8 cellular contexts compared by ENCODE assay signal in genomic region chr16:2968368-2968737, GRCh38. TPM values are rescaled to one million over a fixed set of nuclear protein-coding genes. Genes with fewer than 3 reads are reported as not detected.
DNase-seq lines count a peak whose midpoint lies in the region; ATAC-seq, FAIRE-seq and TF ChIP-seq lines count a peak whose summit lies in the region.

No MANE protein-coding gene starts in this region.

- H3K27ac Mint-ChIP-seq in central memory CD8-positive, alpha-beta T cell (ENCODE audit: low read depth), result no peak overlapping the region
- no peak overlapping the region for H3K27ac Mint-ChIP-seq in osteocyte (ENCODE audit: unreplicated experiment)

- DNase-seq in NCI-H1694 (lab: John Stamatoyannopoulos, UW) (peak; percentile 43), osteocyte (ENCODE audit: extremely low spot score, unreplicated experiment) (no peak), ecto neural progenitor cell (ENCODE audit: low spot score) (no peak), superior temporal gyrus (ENCODE audit: extremely low spot score) (no peak), GM12892 (ENCODE audit: insufficient read length) (no peak), DMS114 treated with DMSO at 0.1 percent for 48 hours (lab: John Stamatoyannopoulos, UW; ENCODE audit: unreplicated experiment) (no peak)
- DNase-seq in central memory CD8-positive, alpha-beta T cell (ENCODE audit: low spot score in 2 of 2), result no peak

- H3K36me3 Mint-ChIP-seq in central memory CD8-positive, alpha-beta T cell (ENCODE audit: insufficient read depth), result peaks cover 3% of the 10 kb centered on the region
- no peaks in the 10 kb centered on the region for H3K36me3 Mint-ChIP-seq in osteocyte (ENCODE audit: unreplicated experiment)

- peaks cover 35% of the 10 kb centered on the region for H3K27me3 Mint-ChIP-seq in central memory CD8-positive, alpha-beta T cell
- H3K27me3 Mint-ChIP-seq in osteocyte (ENCODE audit: unreplicated experiment), result peaks cover 5% of the 10 kb centered on the region

- no peaks in the 10 kb centered on the region for H3K9me3 Mint-ChIP-seq in central memory CD8-positive, alpha-beta T cell
- H3K9me3 Mint-ChIP-seq in osteocyte (ENCODE audit: unreplicated experiment), result no peaks in the 10 kb centered on the region

- ATAC-seq in central memory CD8-positive, alpha-beta T cell (replicated peaks; ENCODE audit: extremely low read depth, poor library complexity, severe bottlenecking), result no peak

- H3K4me1 Mint-ChIP-seq in central memory CD8-positive, alpha-beta T cell, result peaks cover 26% of the 10 kb centered on the region
- peaks cover 22% of the 10 kb centered on the region for H3K4me1 Mint-ChIP-seq in osteocyte (ENCODE audit: unreplicated experiment)

- peak overlapping the region; percentile 70 for H3K4me3 Mint-ChIP-seq in central memory CD8-positive, alpha-beta T cell
- peak overlapping the region; percentile 68 for H3K4me3 Mint-ChIP-seq in osteocyte (ENCODE audit: unreplicated experiment)

- TF ChIP-seq CTCF in osteocyte (IDR thresholded peaks at IDR 0.05), result no peak

- FAIRE-seq in GM12892 (lab: Jason Lieb, UNC), result no peak

- no peak for TF ChIP-seq POLR2A in GM12892 (IDR thresholded peaks at IDR 0.05; ENCODE audit: low read depth, low read length)

- H3K4me3 ChIP-seq in GM08714 (ENCODE audit: low read length), result peak overlapping the region; percentile 23; the same call in 1 of the 2 replicates

RNA-seq across cellular contexts. Expression of gene PAQR4, which starts 0.8 kb away (rescaled TPM):
- total RNA-seq in osteocyte, result 8.4 and 11.9 TPM in 2 replicates
- polyA plus RNA-seq in GM12892 (2012; ENCODE audit: missing spikeins), result 9.3 TPM

RNA-seq across cellular contexts. Expression of gene KREMEN2, which starts 4.3 kb away (rescaled TPM):
- not detected in 2 replicates for total RNA-seq in osteocyte
- not detected for polyA plus RNA-seq in GM12892 (2012; ENCODE audit: missing spikeins)

RNA-seq across cellular contexts. Expression of gene PKMYT1, which starts 11.9 kb away (rescaled TPM):
- 10.4 and 14.0 TPM in 2 replicates for total RNA-seq in osteocyte
- polyA plus RNA-seq in GM12892 (2012; ENCODE audit: missing spikeins), result 13.6 TPM

RNA-seq across cellular contexts. Expression of gene CLDN9, which starts 44.4 kb away (rescaled TPM):
- total RNA-seq in osteocyte, result not detected in 2 replicates
- polyA plus RNA-seq in GM12892 (2012; ENCODE audit: missing spikeins), result not detected

RNA-seq across cellular contexts. Expression of gene CLDN6, which starts 49.6 kb away (rescaled TPM):
- 0.32 TPM in 1 of 2 replicates, not detected in the other for total RNA-seq in osteocyte
- not detected for polyA plus RNA-seq in GM12892 (2012; ENCODE audit: missing spikeins)
